ENCODE assay signal across 8 cellular contexts in genomic region chr4:183471960-183472708, GRCh38. TPM values are rescaled to one million over a fixed set of nuclear protein-coding genes. Genes with fewer than 3 reads are reported as not detected.
DNase-seq lines count a peak whose midpoint lies in the region; ATAC-seq, FAIRE-seq and TF ChIP-seq lines count a peak whose summit lies in the region.

No MANE protein-coding gene starts in this region.

- DNase-seq in EL (peak; percentile 73), HCEC 1CT (peak; percentile 20), NAMALWA (ENCODE audit: low spot score) (peak; percentile 77), T-helper 2 cell (peak; percentile 46 to 72 (median 58)), astrocyte (ENCODE audit: low read depth) (peak; percentile 35), hepatocyte (ENCODE audit: low spot score) (peak; percentile 91), sciatic nerve (ENCODE audit: low spot score) (peak; percentile 96)

- peak overlapping the region; percentile 39 for H3K4me2 ChIP-seq in astrocyte (ENCODE audit: low read length)
- peak overlapping the region; percentile 36 for H3K4me2 ChIP-seq in hepatocyte

- H3K36me3 ChIP-seq in astrocyte (ENCODE audit: insufficient read depth, low read length) (no peaks in the 10 kb centered on the region), hepatocyte (replicated peaks; ENCODE audit: insufficient read depth, low read depth) (no peaks in the 10 kb centered on the region)

- no peaks in the 10 kb centered on the region for H3K79me2 ChIP-seq in astrocyte (ENCODE audit: insufficient read depth, low read length)
- no peaks in the 10 kb centered on the region for H3K79me2 ChIP-seq in hepatocyte

- no peaks in the 10 kb centered on the region for H3K4me1 Mint-ChIP-seq in astrocyte (ENCODE audit: low read depth, unreplicated experiment)

- H3K27ac ChIP-seq in astrocyte (ENCODE audit: low read depth, low read length), result no peak overlapping the region
- H3K27ac ChIP-seq in hepatocyte, result no peak overlapping the region

- H3K4me1 ChIP-seq in astrocyte (ENCODE audit: insufficient read depth, low read length), result peaks cover 5% of the 10 kb centered on the region
- H3K4me1 ChIP-seq in hepatocyte (ENCODE audit: insufficient read depth), result peaks cover 5% of the 10 kb centered on the region

- FAIRE-seq in astrocyte (lab: Jason Lieb, UNC), result no peak

- no peaks in the 10 kb centered on the region for H3K27me3 Mint-ChIP-seq in astrocyte (ENCODE audit: low read depth, unreplicated experiment)

- H3K9ac ChIP-seq in astrocyte (ENCODE audit: low read length), result no peak overlapping the region

- H3K4me3 ChIP-seq in astrocyte (ENCODE audit: insufficient read depth, low read depth, low read length), result no peak overlapping the region
- H3K4me3 ChIP-seq in hepatocyte, result no peak overlapping the region

- H2AFZ ChIP-seq in astrocyte (ENCODE audit: low read depth, low read length) (peak overlapping the region; percentile 44), hepatocyte (no peak overlapping the region)

- H3K36me3 Mint-ChIP-seq in astrocyte (ENCODE audit: low read depth, unreplicated experiment), result no peaks in the 10 kb centered on the region

- no peaks in the 10 kb centered on the region for H3K9me3 ChIP-seq in astrocyte (ENCODE audit: insufficient read depth, low read depth, low read length)
- no peaks in the 10 kb centered on the region for H3K9me3 ChIP-seq in hepatocyte (ENCODE audit: low read depth)

- peak; percentile 86 for TF ChIP-seq CTCF in astrocyte (IDR thresholded peaks at IDR 0.05; ENCODE audit: insufficient read depth, low read depth, low read length)
- TF ChIP-seq CTCF in hepatocyte (IDR thresholded peaks at IDR 0.05; ENCODE audit: poor library complexity), result peak; percentile 89

- ATAC-seq in sciatic nerve, result peak; percentile 92
- ATAC-seq in GM21737 (IDR thresholded peaks at IDR 0.05; ENCODE audit: unreplicated experiment), result no peak

- H3K27me3 ChIP-seq in astrocyte (ENCODE audit: insufficient read depth, low read length) (no peaks in the 10 kb centered on the region), hepatocyte (no peaks in the 10 kb centered on the region)

- H4K20me1 ChIP-seq in astrocyte (ENCODE audit: insufficient read depth, low read length) (no peaks in the 10 kb centered on the region), hepatocyte (ENCODE audit: insufficient read depth, poor library complexity, severe bottlenecking) (no peaks in the 10 kb centered on the region)

- no peak overlapping the region for H3K4me3 Mint-ChIP-seq in astrocyte (ENCODE audit: unreplicated experiment)

- H3K27ac Mint-ChIP-seq in astrocyte (ENCODE audit: unreplicated experiment), result no peak overlapping the region

- no peaks in the 10 kb centered on the region for H3K9me2 ChIP-seq in hepatocyte (replicated peaks; ENCODE audit: insufficient read depth)

- 39% methylated on average over 11 of the region's 11 CpGs for WGBS in hepatocyte (ENCODE audit: low lambda C conversion rate, missing lambda C conversion rate)

- intact Hi-C loops in sciatic nerve (cut with DNase I), result no loop called here

- H3K9me3 Mint-ChIP-seq in astrocyte (ENCODE audit: unreplicated experiment), result peaks cover 2% of the 10 kb centered on the region

RNA-seq across cellular contexts. Expression of gene CDKN2AIP, which starts 27.7 kb away (rescaled TPM):
- total RNA-seq in astrocyte (9.6 and 11.6 TPM in 2 replicates), hepatocyte (43.6 and 43.7 TPM in 2 replicates), sciatic nerve (16.8 TPM)
- 18.9 and 26.7 TPM in 2 replicates for polyA plus RNA-seq in hepatocyte

RNA-seq across cellular contexts. Expression of gene ING2, which starts 32.7 kb away (rescaled TPM):
- total RNA-seq in astrocyte (10.2 and 10.3 TPM in 2 replicates), hepatocyte (25.2 and 25.8 TPM in 2 replicates), sciatic nerve (13.6 TPM)
- polyA plus RNA-seq in hepatocyte, result 33.4 and 39.5 TPM in 2 replicates

Comparison
In these comparisons a context has a peak if more than half of its experiments do, and no peak if none do; other contexts are left out.
1. DNase-seq: peak in every context shown above with its lines; median percentile 96 in sciatic nerve; 91 in hepatocyte; 77 in NAMALWA; 73 in EL; 58 in T-helper 2 cell; 35 in astrocyte; 20 in HCEC 1CT.